Comparison of ENCODE assay signal across 10 cellular contexts in genomic region chr6:44250067-44250717, GRCh38.
A peak's percentile ranks its signal among the peaks of the same experiment; 100 is the strongest.
DNase-seq lines count a peak whose midpoint lies in the region; ATAC-seq lines count a peak whose summit lies in the region.
"Had no signal": no experiment of that assay in that cellular context is flagged by ENCODE, and none has a peak within 500 bp of the region (broad histone marks: within the 10 kb centered on the region; RNA-seq: fewer than 3 reads in every experiment).

No MANE protein-coding gene starts in this region.

- H3K9me3 Mint-ChIP-seq in stimulated activated naive CD8-positive, alpha-beta T cell treated with anti-CD3 and anti-CD28 coated beads, Interleukin-15, Interleukin-2, amounts not matched to agents 100 ng/mL and 50 ng/mL, for 24 hours: no peaks in the 10 kb centered on the region
- no peaks in the 10 kb centered on the region for H3K9me3 Mint-ChIP-seq in effector memory CD8-positive, alpha-beta T cell

- no peak for DNase-seq in stimulated activated naive CD8-positive, alpha-beta T cell treated with anti-CD3 and anti-CD28 coated beads, Interleukin-15, Interleukin-2, amounts not matched to agents 100 U/mL and 50 U/mL, for 24 hours
- no peak for DNase-seq in effector memory CD8-positive, alpha-beta T cell
- no peak for DNase-seq in NCI-H2029 (lab: John Stamatoyannopoulos, UW)
- no peak for DNase-seq in SKM-1 (lab: John Stamatoyannopoulos, UW; ENCODE audit: unreplicated experiment)
- DNase-seq: hypothalamus, naive B cell, NCI-H510A, T1000 had no signal

- H3K36me3 Mint-ChIP-seq in stimulated activated naive CD8-positive, alpha-beta T cell treated with anti-CD3 and anti-CD28 coated beads, Interleukin-15, Interleukin-2, amounts not matched to agents 100 ng/mL and 50 ng/mL, for 24 hours (ENCODE audit: low read depth): peaks cover 86% of the 10 kb centered on the region
- peaks cover 100% of the 10 kb centered on the region for H3K36me3 Mint-ChIP-seq in effector memory CD8-positive, alpha-beta T cell (ENCODE audit: insufficient read depth)

- H3K27me3 Mint-ChIP-seq in stimulated activated naive CD8-positive, alpha-beta T cell treated with anti-CD3 and anti-CD28 coated beads, Interleukin-15, Interleukin-2, amounts not matched to agents 100 ng/mL and 50 ng/mL, for 24 hours: peaks cover 5% of the 10 kb centered on the region
- H3K27me3 Mint-ChIP-seq in effector memory CD8-positive, alpha-beta T cell: no peaks in the 10 kb centered on the region

- peak overlapping the region; percentile 100 for H3K27ac Mint-ChIP-seq in stimulated activated naive CD8-positive, alpha-beta T cell treated with anti-CD3 and anti-CD28 coated beads, Interleukin-15, Interleukin-2, amounts not matched to agents 100 ng/mL and 50 ng/mL, for 24 hours
- peak overlapping the region; percentile 98 to 100 for H3K27ac Mint-ChIP-seq in effector memory CD8-positive, alpha-beta T cell

- no peak for ATAC-seq in stimulated activated naive CD8-positive, alpha-beta T cell treated with anti-CD3 and anti-CD28 coated beads, Interleukin-15, Interleukin-2, amounts not matched to agents 100 U/mL and 50 U/mL, for 24 hours
- ATAC-seq in effector memory CD8-positive, alpha-beta T cell (replicated peaks): no peak
- ATAC-seq in HG03469 (IDR thresholded peaks at IDR 0.05; ENCODE audit: unreplicated experiment): no peak

- H3K4me1 Mint-ChIP-seq in stimulated activated naive CD8-positive, alpha-beta T cell treated with anti-CD3 and anti-CD28 coated beads, Interleukin-15, Interleukin-2, amounts not matched to agents 100 ng/mL and 50 ng/mL, for 24 hours (ENCODE audit: low read depth): peaks cover 90% of the 10 kb centered on the region
- H3K4me1 Mint-ChIP-seq in effector memory CD8-positive, alpha-beta T cell (ENCODE audit: low read depth in 2 of 2): peaks cover 61 to 65% of the 10 kb centered on the region in 2 donors

- H3K4me3 Mint-ChIP-seq in stimulated activated naive CD8-positive, alpha-beta T cell treated with anti-CD3 and anti-CD28 coated beads, Interleukin-15, Interleukin-2, amounts not matched to agents 100 ng/mL and 50 ng/mL, for 24 hours: peak overlapping the region; percentile 96
- no peak overlapping the region for H3K4me3 Mint-ChIP-seq in effector memory CD8-positive, alpha-beta T cell
